In genomic region chr14:54829486-54830224, GRCh38 we compare ENCODE assay signal across 23 cellular contexts.
"Had no signal": no experiment of that assay in that cellular context is flagged by ENCODE, and none has a peak within 500 bp of the region (broad histone marks: within the 10 kb centered on the region; RNA-seq: fewer than 3 reads in every experiment).

No MANE protein-coding gene starts in this region.

- H3K27me3 Mint-ChIP-seq: activated CD4-positive, alpha-beta memory T cell treated with anti-CD3 and anti-CD28 coated beads for 36 hours; activated CD4-positive, alpha-beta T cell treated with anti-CD3 and anti-CD28 coated beads for 36 hours; activated CD4-positive, alpha-beta T cell treated with anti-CD3 and anti-CD28 coated beads, Interleukin-2, amount 10 ng/mL, durations not matched to agents 24 days and 14 days; activated T-helper 17 cell treated with anti-CD3 and anti-CD28 coated beads, Interleukin-2, amount 50 U/mL, for 72 hours had no signal

- H3K4me1 ChIP-seq: adrenal gland, ascending aorta, esophagus muscularis mucosa had no signal

- ATAC-seq: activated CD4-positive, alpha-beta T cell treated with anti-CD3 and anti-CD28 coated beads for 36 hours; activated T-cell treated with anti-CD3 and anti-CD28 coated beads, Interleukin-2, amount 50 U/mL, for 4 hours; activated T-helper 17 cell treated with anti-CD3 and anti-CD28 coated beads, Interleukin-2, amount 50 U/mL, for 72 hours had no signal

- DNase-seq: activated CD4-positive, alpha-beta memory T cell treated with anti-CD3 and anti-CD28 coated beads for 36 hours; activated CD4-positive, alpha-beta T cell treated with anti-CD3 and anti-CD28 coated beads for 36 hours; activated CD4-positive, alpha-beta T cell treated with anti-CD3 and anti-CD28 coated beads, Interleukin-2, amount 10 ng/mL, durations not matched to agents 24 days and 14 days; activated CD4-positive, CD25-positive, alpha-beta regulatory T cell; activated CD4-positive, CD25-positive, alpha-beta regulatory T cell treated with anti-CD3 and anti-CD28 coated beads, Interleukin-2, amount 50 U/mL, for 72 hours; activated effector memory CD4-positive, alpha-beta T cell treated with Interleukin-2 at 50 U/mL for 16 hours; activated gamma-delta T cell treated with Interleukin-2 at 50 U/mL for 16 hours; activated naive CD4-positive, alpha-beta T cell treated with anti-CD3 and anti-CD28 coated beads, Interleukin-2, amount 50 U/mL, for 16 hours; activated naive CD4-positive, alpha-beta T cell treated with Interleukin-2 at 50 U/mL for 16 hours; activated T-cell treated with anti-CD3 and anti-CD28 coated beads, Interleukin-2, amount 50 U/mL, for 4 hours; adrenal gland; caudate nucleus; effector CD8-positive, alpha-beta T cell; erythroblast; foreskin fibroblast; head of caudate nucleus; hippocampal formation had no signal

- H3K4me3 ChIP-seq: adrenal gland, ascending aorta, esophagus muscularis mucosa had no signal

- H3K4me3 Mint-ChIP-seq: activated CD4-positive, alpha-beta memory T cell treated with anti-CD3 and anti-CD28 coated beads for 36 hours; activated CD4-positive, alpha-beta T cell treated with anti-CD3 and anti-CD28 coated beads for 36 hours; activated CD4-positive, alpha-beta T cell treated with anti-CD3 and anti-CD28 coated beads, Interleukin-2, amount 10 ng/mL, durations not matched to agents 24 days and 14 days; activated naive CD8-positive, alpha-beta T cell; activated T-cell treated with anti-CD3 and anti-CD28 coated beads, Interleukin-2, amount 50 U/mL, for 4 hours; activated T-helper 17 cell treated with anti-CD3 and anti-CD28 coated beads, Interleukin-2, amount 50 U/mL, for 72 hours had no signal

- FAIRE-seq: colon, frontal cortex had no signal

- H3K36me3 ChIP-seq: adrenal gland, ascending aorta, esophagus muscularis mucosa had no signal

- H3K27ac ChIP-seq: adrenal gland, ascending aorta, esophagus muscularis mucosa had no signal

- H3K4me1 Mint-ChIP-seq: activated CD4-positive, alpha-beta T cell treated with anti-CD3 and anti-CD28 coated beads for 36 hours; activated CD4-positive, alpha-beta T cell treated with anti-CD3 and anti-CD28 coated beads, Interleukin-2, amount 10 ng/mL, durations not matched to agents 24 days and 14 days; activated T-helper 17 cell treated with anti-CD3 and anti-CD28 coated beads, Interleukin-2, amount 50 U/mL, for 72 hours had no signal

- H3K9me3 ChIP-seq: adrenal gland had no signal

- H3K27me3 ChIP-seq: adrenal gland, ascending aorta, esophagus muscularis mucosa had no signal

- H3K27ac Mint-ChIP-seq: activated CD4-positive, alpha-beta memory T cell treated with anti-CD3 and anti-CD28 coated beads for 36 hours; activated CD4-positive, alpha-beta T cell treated with anti-CD3 and anti-CD28 coated beads for 36 hours; activated CD4-positive, alpha-beta T cell treated with anti-CD3 and anti-CD28 coated beads, Interleukin-2, amount 10 ng/mL, durations not matched to agents 24 days and 14 days; activated naive CD8-positive, alpha-beta T cell; activated T-helper 17 cell treated with anti-CD3 and anti-CD28 coated beads, Interleukin-2, amount 50 U/mL, for 72 hours had no signal

- H3K36me3 Mint-ChIP-seq: activated CD4-positive, alpha-beta memory T cell treated with anti-CD3 and anti-CD28 coated beads for 36 hours had no signal
